Comparison of ENCODE assay signal across 8 cellular contexts in the genomic region with DNA sequence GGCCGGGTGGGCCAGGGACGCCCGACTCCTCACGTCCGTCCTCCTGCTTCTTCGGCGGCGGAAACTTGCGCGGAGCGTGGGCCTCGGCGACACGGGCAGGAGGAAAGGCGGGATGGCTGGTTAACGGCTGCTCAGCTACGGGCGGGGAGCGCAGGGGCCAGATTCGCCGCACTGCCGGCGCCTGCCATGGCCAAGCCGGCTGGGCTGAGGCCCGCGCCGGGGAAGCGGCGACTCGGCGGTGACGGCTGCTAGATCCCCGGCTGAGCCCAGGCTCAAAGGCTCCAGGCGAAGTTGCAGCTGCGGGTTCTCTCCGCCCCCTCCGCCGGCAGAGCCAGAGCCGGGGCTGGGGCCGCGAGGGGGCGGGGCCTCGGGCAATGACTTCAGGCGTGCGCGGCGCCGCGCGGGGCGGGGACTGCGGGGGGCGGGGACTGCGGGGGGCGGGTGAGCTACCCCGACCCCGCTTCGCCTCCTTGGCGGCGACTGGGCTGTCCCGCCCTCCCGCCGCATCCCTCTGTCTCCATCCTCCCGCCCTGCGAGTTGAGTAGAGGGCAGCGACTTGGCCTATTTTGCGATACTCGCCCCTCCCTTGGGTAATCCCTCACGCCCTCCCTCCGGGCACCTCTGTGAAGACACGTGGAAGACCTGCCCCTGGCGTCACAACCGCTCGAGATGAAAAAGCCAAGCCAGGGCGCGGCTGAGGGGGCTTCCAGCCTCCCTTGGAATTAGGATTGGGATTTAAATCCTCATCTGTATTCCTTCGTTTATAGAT. TPM values are rescaled to one million over a fixed set of nuclear protein-coding genes. Genes with fewer than 3 reads are reported as not detected.
A peak's percentile ranks its signal among the peaks of the same experiment; 100 is the strongest.
DNase-seq lines count a peak whose midpoint lies in the region; ATAC-seq and TF ChIP-seq lines count a peak whose summit lies in the region.

CEP85L (minus strand) TSS at position 310 of the 769 bp plus-strand sequence. CDS start 322 bp downstream, outside the sequence.

- peaks cover 21 to 51% (median 43%) of the 10 kb centered on the region in 4 donors for H3K4me1 Mint-ChIP-seq in CD4-positive, CD25-positive, alpha-beta regulatory T cell

- no peaks in the 10 kb centered on the region for H3K9me3 ChIP-seq in CD4-positive, CD25-positive, alpha-beta regulatory T cell (ENCODE audit: control insufficient read depth in 2 of 2, low read length in 2 of 2)
- no peaks in the 10 kb centered on the region for H3K9me3 ChIP-seq in right lobe of liver

- no peaks in the 10 kb centered on the region for H3K27me3 ChIP-seq in CD4-positive, CD25-positive, alpha-beta regulatory T cell (ENCODE audit: control insufficient read depth, insufficient read depth, low read length)
- no peaks in the 10 kb centered on the region for H3K27me3 ChIP-seq in right lobe of liver

- 1% methylated on average over 27 of the region's 77 CpGs for WGBS in right lobe of liver (ENCODE audit: insufficient coverage, low coverage, low lambda C conversion rate, missing lambda C conversion rate)

- peaks cover 4% of the 10 kb centered on the region for H3K36me3 ChIP-seq in CD4-positive, CD25-positive, alpha-beta regulatory T cell (ENCODE audit: control insufficient read depth, insufficient read depth, low read length)
- no peaks in the 10 kb centered on the region for H3K36me3 ChIP-seq in right lobe of liver

- peaks cover 33% of the 10 kb centered on the region for H3K4me1 ChIP-seq in CD4-positive, CD25-positive, alpha-beta regulatory T cell (ENCODE audit: control insufficient read depth, insufficient read depth, low read length, poor library complexity, severe bottlenecking)
- H3K4me1 ChIP-seq in right lobe of liver, result peaks cover 0 to 11% (median 0%) of the 10 kb centered on the region in 4 donors

- peaks cover 4% of the 10 kb centered on the region for H3K36me3 Mint-ChIP-seq in CD4-positive, CD25-positive, alpha-beta regulatory T cell

- TF ChIP-seq POLR2A in right lobe of liver (IDR thresholded peaks at IDR 0.05), result peak; percentile 88

- intact Hi-C loops in right lobe of liver (cut with DNase I), result no loop called here

- ATAC-seq in CD4-positive, CD25-positive, alpha-beta regulatory T cell (ENCODE audit: low read depth in 2 of 2), result peak; percentile 94 to 95
- ATAC-seq in GM19452 (IDR thresholded peaks at IDR 0.05; ENCODE audit: unreplicated experiment) (peak; percentile 90), HG03575 (IDR thresholded peaks at IDR 0.05; ENCODE audit: extremely low read depth, insufficient number of reproducible peaks, low FRiP score, unreplicated experiment) (peak; percentile 31), right lobe of liver (peak; percentile 97 to 99 (median 98))

- TF ChIP-seq CTCF in right lobe of liver (IDR thresholded peaks at IDR 0.05), result no peak

- H3K4me3 Mint-ChIP-seq in CD4-positive, CD25-positive, alpha-beta regulatory T cell, result peak within 1 kb of the TSS; percentile 85 to 97 (median 93)

- peak within 1 kb of the TSS; percentile 87 for H3K27ac ChIP-seq in CD4-positive, CD25-positive, alpha-beta regulatory T cell (ENCODE audit: insufficient read depth, low read length, poor library complexity, severe bottlenecking)
- H3K27ac ChIP-seq in right lobe of liver, result peak within 1 kb of the TSS; percentile 86 to 91 (median 90)

- no peaks in the 10 kb centered on the region for H3K9me3 Mint-ChIP-seq in CD4-positive, CD25-positive, alpha-beta regulatory T cell

- H3K27ac Mint-ChIP-seq in CD4-positive, CD25-positive, alpha-beta regulatory T cell, result peak within 1 kb of the TSS; percentile 79 to 97 (median 95)

- no peaks in the 10 kb centered on the region for H3K27me3 Mint-ChIP-seq in CD4-positive, CD25-positive, alpha-beta regulatory T cell

- peak within 1 kb of the TSS; percentile 84 for H3K4me3 ChIP-seq in CD4-positive, CD25-positive, alpha-beta regulatory T cell (ENCODE audit: low read depth, low read length)
- peak within 1 kb of the TSS; percentile 76 to 86 (median 77) for H3K4me3 ChIP-seq in right lobe of liver

- peak; percentile 88 to 93 (median 90) for DNase-seq in CD4-positive, CD25-positive, alpha-beta regulatory T cell
- DNase-seq in NCI-H82 (lab: John Stamatoyannopoulos, UW) (peak; percentile 100), dermis microvascular lymphatic vessel endothelial cell (ENCODE audit: low read depth in 2 of 2) (peak; percentile 68 to 91), right lobe of liver (peak; percentile 94 to 95 (median 94))
- peak; percentile 90 to 91 for DNase-seq in activated CD4-positive, alpha-beta T cell treated with anti-CD3 and anti-CD28 coated beads, Interleukin-2, amount 50 U/mL, for 48 hours
- DNase-seq in stimulated activated CD4-positive, alpha-beta T cell treated with anti-CD3 and anti-CD28 coated beads, Interleukin-4, amount 100 ng/mL, for 4 hours, result peak; percentile 90 to 94

RNA-seq across cellular contexts. Expression of gene CEP85L, which starts in this region (rescaled TPM):
- total RNA-seq in CD4-positive, CD25-positive, alpha-beta regulatory T cell, result 96.4 TPM
- polyA plus RNA-seq in CD4-positive, CD25-positive, alpha-beta regulatory T cell, result 10 to 100 TPM; 19.3 to 32.0 (median 26.5) TPM
- total RNA-seq in dermis microvascular lymphatic vessel endothelial cell, result 5.6 and 11.5 TPM in 2 replicates
- 1 to 10 TPM; 2.9 to 8.7 (median 4.1) TPM for total RNA-seq in right lobe of liver

Comparison
In these comparisons a context has a peak if more than half of its experiments do, and no peak if none do; other contexts are left out.
1. Peak in every context shown above with its lines: DNase-seq, ATAC-seq, H3K4me3 ChIP-seq and H3K27ac ChIP-seq.
2. ATAC-seq: peak in every context shown above with its lines; median percentile 98 in right lobe of liver; 94 in CD4-positive, CD25-positive, alpha-beta regulatory T cell; 90 in GM19452; 31 in HG03575.